In the genomic region with DNA sequence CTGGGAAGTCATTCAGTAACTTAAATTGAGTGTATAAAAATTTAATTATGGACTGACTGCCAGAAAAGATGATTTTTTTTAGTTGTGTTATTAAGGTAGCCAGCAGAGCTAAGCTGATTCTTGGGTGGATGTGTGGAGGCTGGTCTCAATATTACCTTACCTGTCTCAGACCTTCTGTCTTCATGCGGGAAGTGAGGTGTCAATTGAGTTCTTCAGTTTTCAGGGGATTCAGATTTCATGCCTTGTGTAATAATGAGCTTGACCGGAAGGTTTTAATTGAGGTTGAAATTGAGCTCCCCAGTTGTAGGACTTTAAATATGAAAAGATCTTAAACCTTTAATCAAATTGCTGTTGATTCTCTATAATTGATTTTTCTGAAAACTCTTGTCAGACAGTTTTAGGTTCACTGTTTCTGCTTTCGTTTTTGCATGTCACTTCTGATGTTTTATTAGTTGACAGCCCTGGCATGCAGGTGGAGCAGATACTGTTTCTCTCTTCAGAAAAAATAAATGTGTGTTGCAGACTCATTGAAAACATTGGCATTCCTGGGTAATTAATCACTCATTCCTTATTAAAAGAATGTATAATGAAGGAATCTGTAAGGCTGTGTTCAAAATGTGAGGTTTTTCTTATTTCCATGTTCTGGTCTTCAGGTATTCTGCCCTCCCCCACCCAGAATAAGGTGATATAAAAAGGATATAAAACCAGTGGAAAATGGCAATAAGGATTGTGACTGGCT, we compare ENCODE assay signal across 9 cellular contexts. TPM values are rescaled to one million over a fixed set of nuclear protein-coding genes. Genes with fewer than 3 reads are reported as not detected.
DNase-seq lines count a peak whose midpoint lies in the region; ATAC-seq and TF ChIP-seq lines count a peak whose summit lies in the region.
"Had no signal": no experiment of that assay in that cellular context is flagged by ENCODE, and none has a peak within 500 bp of the region (broad histone marks: within the 10 kb centered on the region; RNA-seq: fewer than 3 reads in every experiment).

No MANE protein-coding gene starts in this region.

- H3K27me3 ChIP-seq in GM06990 (replicated peaks; ENCODE audit: control insufficient read depth, insufficient read depth, low read length): no peaks in the 10 kb centered on the region
- no peaks in the 10 kb centered on the region for H3K27me3 ChIP-seq in Peyer's patch
- no peaks in the 10 kb centered on the region for H3K27me3 ChIP-seq in iPS-20b (ENCODE audit: insufficient read depth, low read length)
- H3K27me3 ChIP-seq in transverse colon: no peaks in the 10 kb centered on the region

- 5 to 22% methylated on average over 3 of the region's 3 CpGs for WGBS in transverse colon (ENCODE audit: low coverage in 1 of 2), 2 donors

- DNase-seq in GM06990 (ENCODE audit: extremely low read depth, insufficient read length) (no peak), Peyer's patch (no peak), transverse colon (no peak), COR-L47 (lab: John Stamatoyannopoulos, UW) (no peak), iPS-NIHi11 (ENCODE audit: low spot score) (no peak), SKM-1 (lab: John Stamatoyannopoulos, UW; ENCODE audit: unreplicated experiment) (no peak)

- ATAC-seq in GM21723 (IDR thresholded peaks at IDR 0.05; ENCODE audit: unreplicated experiment): peak; percentile 27

- H3K36me3 ChIP-seq in GM06990 (ENCODE audit: control insufficient read depth, insufficient read depth, low read length) (peaks cover 2% of the 10 kb centered on the region; the same call in 1 of the 2 replicates), Peyer's patch (peaks cover 0 to 5% (median 0%) of the 10 kb centered on the region in 3 donors), iPS-20b (ENCODE audit: insufficient read depth, low read depth, low read length) (no peaks in the 10 kb centered on the region), transverse colon (no peaks in the 10 kb centered on the region)

- H3K4me1 ChIP-seq in Peyer's patch: peaks cover 0 to 64% (median 16%) of the 10 kb centered on the region in 4 donors
- peaks cover 87% of the 10 kb centered on the region for H3K4me1 ChIP-seq in iPS-20b (ENCODE audit: insufficient read depth, low read length)
- peaks cover 51 to 88% (median 84%) of the 10 kb centered on the region in 4 donors for H3K4me1 ChIP-seq in transverse colon

- intact Hi-C loops in transverse colon (cut with DNase I; ENCODE audit: low total_unique reads): no loop called here

- in situ Hi-C loops in transverse colon (cut with MboI; ENCODE audit: low pct_ligation_motif_present in 1 of 4, low pct_unique_long_range_greater_than_20kb in 1 of 4, low sequenced_read_pairs in 3 of 4): no loop called here

- TF ChIP-seq POLR2A in Peyer's patch (IDR thresholded peaks at IDR 0.05): no peak
- no peak for TF ChIP-seq POLR2A in transverse colon (IDR thresholded peaks at IDR 0.05)

- H3K27ac ChIP-seq in Peyer's patch (peak overlapping the region; percentile 67 to 80 (median 78)), iPS-20b (ENCODE audit: low read length) (no peak overlapping the region), transverse colon (peak overlapping the region; percentile 82 to 92 (median 92))

- TF ChIP-seq CTCF in GM06990 (IDR thresholded peaks at IDR 0.05; ENCODE audit: insufficient read depth, low read length, poor library complexity, severe bottlenecking) (no peak), Peyer's patch (IDR thresholded peaks at IDR 0.05) (peak in 2 of 6 experiments; percentile 6 to 14), transverse colon (IDR thresholded peaks at IDR 0.05) (peak in 1 of 5 experiments; percentile 13)

- H3K4me3 ChIP-seq in GM06990 (replicated peaks; ENCODE audit: low read depth, low read length): peak overlapping the region; percentile 41
- peak overlapping the region; percentile 19 to 45 (median 38) for H3K4me3 ChIP-seq in Peyer's patch
- H3K4me3 ChIP-seq in iPS-20b (ENCODE audit: low read length): peak overlapping the region; percentile 3; the same call in 1 of the 2 replicates
- peak overlapping the region in 3 of 4 donors; percentile 18 to 42 (median 22) for H3K4me3 ChIP-seq in transverse colon
- H3K4me3 ChIP-seq: lung had no signal

- H3K9me3 ChIP-seq in Peyer's patch: no peaks in the 10 kb centered on the region
- no peaks in the 10 kb centered on the region for H3K9me3 ChIP-seq in iPS-20b (ENCODE audit: insufficient read depth, low read depth, low read length)
- H3K9me3 ChIP-seq in transverse colon: no peaks in the 10 kb centered on the region

- no peak for TF ChIP-seq EP300 in transverse colon (IDR thresholded peaks at IDR 0.05; ENCODE audit: low read depth)

- 0 out of 2 replicates have a peak overlapping the region, but pooled peaks have one; percentile 11 for H3K9ac ChIP-seq in iPS-20b (ENCODE audit: low read depth, low read length)

RNA-seq across cellular contexts. Expression of gene PSMD6, which starts 54.5 kb away (rescaled TPM):
- total RNA-seq in Peyer's patch (10 to 100 TPM; 37.3 to 48.7 (median 38.2) TPM), transverse colon (10 to 100 TPM; 18.3 to 66.6 (median 47.8) TPM)

RNA-seq across cellular contexts. Expression of gene SCAANT1, which starts 56.6 kb away (rescaled TPM):
- total RNA-seq in Peyer's patch (not detected), transverse colon (not detected)
- total RNA-seq: lung had no signal
